Comparison of ENCODE assay signal across 8 cellular contexts in genomic region chr3:9397331-9397910, GRCh38. TPM values are rescaled to one million over a fixed set of nuclear protein-coding genes. Genes with fewer than 3 reads are reported as not detected.
DNase-seq lines count a peak whose midpoint lies in the region; ATAC-seq and TF ChIP-seq lines count a peak whose summit lies in the region.

TSS of gene SETD5 (plus strand) at chr3:9397615. CDS start at chr3:9428939, 31,324 bp downstream.

- no peaks in the 10 kb centered on the region for H3K9me3 Mint-ChIP-seq in activated naive CD8-positive, alpha-beta T cell treated with anti-CD3 and anti-CD28 coated beads, Interleukin-2, amount 10 ng/mL, durations not matched to agents 7 days and 5 days
- H3K9me3 Mint-ChIP-seq in osteocyte (ENCODE audit: unreplicated experiment), result no peaks in the 10 kb centered on the region

- H3K36me3 ChIP-seq in SU-DHL-6 (ENCODE audit: low read length), result peaks cover 25% of the 10 kb centered on the region; the same call in 1 of the 2 replicates
- H3K36me3 ChIP-seq in thymus (ENCODE audit: control insufficient read depth, insufficient read depth), result peaks cover 3% of the 10 kb centered on the region

- peak within 1 kb of the TSS; percentile 98 for H3K4me3 Mint-ChIP-seq in activated naive CD8-positive, alpha-beta T cell treated with anti-CD3 and anti-CD28 coated beads, Interleukin-2, amount 10 ng/mL, durations not matched to agents 7 days and 5 days
- H3K4me3 Mint-ChIP-seq in osteocyte (ENCODE audit: unreplicated experiment), result peak within 1 kb of the TSS; percentile 95

- H3K79me2 ChIP-seq in SU-DHL-6 (ENCODE audit: insufficient read depth, low read length), result peaks cover 91% of the 10 kb centered on the region

- ATAC-seq in HG02642 (IDR thresholded peaks at IDR 0.05; ENCODE audit: poor library complexity, unreplicated experiment), result peak; percentile 59
- ATAC-seq in activated naive CD8-positive, alpha-beta T cell treated with anti-CD3 and anti-CD28 coated beads, Interleukin-2, amount 10 ng/mL, durations not matched to agents 7 days and 5 days (ENCODE audit: low read depth), result peak; percentile 62

- peak within 1 kb of the TSS; percentile 98 for H3K9ac ChIP-seq in SU-DHL-6 (ENCODE audit: low read length)

- peaks cover 15% of the 10 kb centered on the region for H3K4me1 ChIP-seq in thymus (ENCODE audit: control insufficient read depth, insufficient read depth, low read length)

- H3K4me1 Mint-ChIP-seq in activated naive CD8-positive, alpha-beta T cell treated with anti-CD3 and anti-CD28 coated beads, Interleukin-2, amount 10 ng/mL, durations not matched to agents 7 days and 5 days, result peaks cover 48% of the 10 kb centered on the region
- peaks cover 61% of the 10 kb centered on the region for H3K4me1 Mint-ChIP-seq in osteocyte (ENCODE audit: unreplicated experiment)

- TF ChIP-seq CTCF in GM12864 (IDR thresholded peaks at IDR 0.05; ENCODE audit: low read depth, low read length, missing control alignments), result no peak
- TF ChIP-seq CTCF in SU-DHL-6 (IDR thresholded peaks at IDR 0.05; ENCODE audit: insufficient read depth, low read length, poor library complexity, severe bottlenecking), result no peak
- no peak for TF ChIP-seq CTCF in osteocyte (IDR thresholded peaks at IDR 0.05)

- H4K20me1 ChIP-seq in SU-DHL-6 (ENCODE audit: low read depth, low read length), result peaks cover 71% of the 10 kb centered on the region

- H3K27ac ChIP-seq in SU-DHL-6 (ENCODE audit: low read depth, low read length) (peak within 1 kb of the TSS; percentile 89), thymus (ENCODE audit: low read depth) (peak within 1 kb of the TSS; percentile 99)

- DNase-seq in GM12864 (ENCODE audit: low read depth) (peak; percentile 81), NCI-H1105 (lab: John Stamatoyannopoulos, UW) (peak; percentile 87), head of caudate nucleus (peak; percentile 94 to 99 (median 98)), osteocyte (ENCODE audit: extremely low spot score, unreplicated experiment) (peak; percentile 100)
- peak; percentile 100 for DNase-seq in activated naive CD8-positive, alpha-beta T cell treated with anti-CD3 and anti-CD28 coated beads, Interleukin-2, amount 10 ng/mL, durations not matched to agents 7 days and 5 days

- H3K9me2 ChIP-seq in SU-DHL-6 (replicated peaks; ENCODE audit: insufficient read depth, low read length), result no peaks in the 10 kb centered on the region

- H3K4me3 ChIP-seq in GM12864 (ENCODE audit: low read depth, low read length) (peak within 1 kb of the TSS; percentile 100), SU-DHL-6 (ENCODE audit: insufficient read depth, low read length, poor library complexity, severe bottlenecking) (peak within 1 kb of the TSS; percentile 97), thymus (ENCODE audit: low read length) (peak within 1 kb of the TSS; percentile 73)

- no peaks in the 10 kb centered on the region for H3K27me3 Mint-ChIP-seq in activated naive CD8-positive, alpha-beta T cell treated with anti-CD3 and anti-CD28 coated beads, Interleukin-2, amount 10 ng/mL, durations not matched to agents 7 days and 5 days
- no peaks in the 10 kb centered on the region for H3K27me3 Mint-ChIP-seq in osteocyte (ENCODE audit: unreplicated experiment)

- POLR2A ChIA-PET in activated naive CD8-positive, alpha-beta T cell treated with anti-CD3 and anti-CD28 coated beads, Interleukin-2, amount 10 ng/mL, durations not matched to agents 7 days and 5 days (lab: Charles Lee), result interaction anchor here (0.6 to 5.8 kb wide), 18 partner anchors 9 to 851 kb away, joined by 3 to 98 read pairs (median 4); partner anchors contain the start of genes MTMR14, SRGAP3, TATDN2 and THUMPD3

- H3K27me3 ChIP-seq in SU-DHL-6 (ENCODE audit: low read length) (no peaks in the 10 kb centered on the region), thymus (ENCODE audit: control insufficient read depth, insufficient read depth) (no peaks in the 10 kb centered on the region)

- peaks cover 13% of the 10 kb centered on the region for H3F3A ChIP-seq in SU-DHL-6 (ENCODE audit: insufficient read depth)

- intact Hi-C loops in head of caudate nucleus (cut with DNase I), result loop anchor here (2.0 kb wide), 2 partner anchors 25 to 35 kb away; partner anchors contain the start of gene THUMPD3

- peak within 1 kb of the TSS; percentile 98 for H3K27ac Mint-ChIP-seq in activated naive CD8-positive, alpha-beta T cell treated with anti-CD3 and anti-CD28 coated beads, Interleukin-2, amount 10 ng/mL, durations not matched to agents 7 days and 5 days
- peak within 1 kb of the TSS; percentile 100 for H3K27ac Mint-ChIP-seq in osteocyte (ENCODE audit: unreplicated experiment)

- peak within 1 kb of the TSS; percentile 89 for H3K4me2 ChIP-seq in SU-DHL-6 (ENCODE audit: low read depth, low read length, poor library complexity, severe bottlenecking)

- no peaks in the 10 kb centered on the region for H3K9me3 ChIP-seq in SU-DHL-6 (ENCODE audit: insufficient read depth, low read length)
- no peaks in the 10 kb centered on the region for H3K9me3 ChIP-seq in thymus (ENCODE audit: control insufficient read depth)

- H2AFZ ChIP-seq in SU-DHL-6 (ENCODE audit: low read depth, low read length, severe bottlenecking), result no peak within 1 kb of the TSS

- peaks cover 28% of the 10 kb centered on the region for H3K36me3 Mint-ChIP-seq in activated naive CD8-positive, alpha-beta T cell treated with anti-CD3 and anti-CD28 coated beads, Interleukin-2, amount 10 ng/mL, durations not matched to agents 7 days and 5 days
- H3K36me3 Mint-ChIP-seq in osteocyte (ENCODE audit: unreplicated experiment), result peaks cover 8% of the 10 kb centered on the region

- under 1% methylated on average over 62 of the region's 64 CpGs for WGBS in thymus

RNA-seq across cellular contexts. Expression of gene SETD5, which starts in this region (rescaled TPM):
- total RNA-seq in activated naive CD8-positive, alpha-beta T cell treated with anti-CD3 and anti-CD28 coated beads, Interleukin-2, amount 10 ng/mL, durations not matched to agents 7 days and 5 days, result 100 to 1,000 TPM; 146 to 149 TPM
- 154 and 161 TPM in 2 replicates for total RNA-seq in osteocyte
- polyA plus RNA-seq in thymus, result 20.9 TPM

Comparison
In these comparisons a context has a peak if more than half of its experiments do, and no peak if none do; other contexts are left out.
1. Peak in every context shown above with its lines: DNase-seq, ATAC-seq, H3K4me3 ChIP-seq and H3K27ac ChIP-seq.